ENCODE assay signal across 11 cellular contexts in genomic region chr4:26204911-26205368, GRCh38.
DNase-seq lines count a peak whose midpoint lies in the region; ATAC-seq and TF ChIP-seq lines count a peak whose summit lies in the region.
"Had no signal": no experiment of that assay in that cellular context is flagged by ENCODE, and none has a peak within 500 bp of the region (broad histone marks: within the 10 kb centered on the region; RNA-seq: fewer than 3 reads in every experiment).

No MANE protein-coding gene starts in this region.

- H3K9me3 Mint-ChIP-seq in Caco-2 (ENCODE audit: unreplicated experiment): no peaks in the 10 kb centered on the region
- H3K9me3 Mint-ChIP-seq: dendritic cell treated with granulocyte-macrophage colony-stimulating factor and Interleukin-4, amounts not matched to agents 40 ng/mL and 50 ng/mL, for 4 days had no signal

- peak overlapping the region; percentile 42 to 75 (median 54) for H3K27ac ChIP-seq in body of pancreas

- no peaks in the 10 kb centered on the region for H3K36me3 Mint-ChIP-seq in Caco-2 (ENCODE audit: insufficient read depth, unreplicated experiment)

- no peaks in the 10 kb centered on the region for H3K27me3 ChIP-seq in body of pancreas
- H3K27me3 ChIP-seq in Caco-2 (replicated peaks; ENCODE audit: control insufficient read depth, insufficient read depth, low read length): no peaks in the 10 kb centered on the region

- no TSS peak for BruUV-seq in Caco-2 (replicated peaks; lab: Mats Ljungman, UMichigan)

- TF ChIP-seq POLR2A in body of pancreas (IDR thresholded peaks at IDR 0.05): peak in 1 of 3 donors; percentile 20

- WGBS in body of pancreas, 2 donors: 14 to 15% methylated on average over 7 of the region's 7 CpGs

- peak in 4 of 7 experiments; percentile 47 to 61 (median 58) for TF ChIP-seq CTCF in body of pancreas (IDR thresholded peaks at IDR 0.05)
- no peak for TF ChIP-seq CTCF in mucosa of descending colon (IDR thresholded peaks at IDR 0.05)
- TF ChIP-seq CTCF in Caco-2 (IDR thresholded peaks at IDR 0.05; ENCODE audit: insufficient read depth in 1 of 2, low read depth in 1 of 2, low read length in 1 of 2, severe bottlenecking in 1 of 2, unreplicated experiment in 1 of 2): no peak

- intact Hi-C loops in body of pancreas (cut with DNase I): no loop called here
- intact Hi-C loops in mucosa of descending colon (cut with DNase I, micrococcal nuclease): no loop called here
- intact Hi-C loops in Caco-2 (cut with micrococcal nuclease; ENCODE audit: unreplicated experiment): no loop called here

- H3K4me3 ChIP-seq in body of pancreas (no peak overlapping the region), mucosa of descending colon (no peak overlapping the region), Caco-2 (ENCODE audit: low read depth, low read length) (no peak overlapping the region)

- POLR2A ChIA-PET in Caco-2 (lab: Charles Lee): no interaction called here

- H3K36me3 ChIP-seq in body of pancreas (replicated peaks in 1 of 2; ENCODE audit: insufficient read depth in 1 of 2, low read depth in 2 of 2) (no peaks in the 10 kb centered on the region), mucosa of descending colon (ENCODE audit: low read depth) (no peaks in the 10 kb centered on the region), Caco-2 (ENCODE audit: control insufficient read depth, insufficient read depth, low read length) (no peaks in the 10 kb centered on the region)

- CTCF ChIA-PET in Caco-2 (lab: Charles Lee): no interaction called here

- H3K27ac Mint-ChIP-seq in Caco-2 (ENCODE audit: unreplicated experiment): no peak overlapping the region
- H3K27ac Mint-ChIP-seq: dendritic cell treated with granulocyte-macrophage colony-stimulating factor and Interleukin-4, amounts not matched to agents 40 ng/mL and 50 ng/mL, for 4 days had no signal

- ATAC-seq in body of pancreas (peak; percentile 96), mucosa of descending colon (peak; percentile 26), HG02938 (IDR thresholded peaks at IDR 0.05; ENCODE audit: unreplicated experiment) (no peak)

- H3K4me3 Mint-ChIP-seq in Caco-2 (ENCODE audit: unreplicated experiment): no peak overlapping the region
- H3K4me3 Mint-ChIP-seq: dendritic cell treated with granulocyte-macrophage colony-stimulating factor and Interleukin-4, amounts not matched to agents 40 ng/mL and 50 ng/mL, for 4 days had no signal

- H3K4me1 Mint-ChIP-seq in Caco-2 (ENCODE audit: low read depth, unreplicated experiment): no peaks in the 10 kb centered on the region

- DNase-seq in COLO668 (lab: John Stamatoyannopoulos, UW; ENCODE audit: unreplicated experiment): peak; percentile 11
- DNase-seq in NCI-H1105 (lab: John Stamatoyannopoulos, UW): peak; percentile 3
- peak; percentile 96 to 98 (median 98) for DNase-seq in body of pancreas
- no peak for DNase-seq in mucosa of descending colon
- DNase-seq in Caco-2: no peak
- DNase-seq in GOT3 (lab: John Stamatoyannopoulos, UW): no peak
- DNase-seq in COLO829 (ENCODE audit: low spot score): no peak
- DNase-seq: MM.1S, retina had no signal

- H3K4me1 ChIP-seq in body of pancreas (peaks cover 34% of the 10 kb centered on the region), mucosa of descending colon (ENCODE audit: low read depth) (no peaks in the 10 kb centered on the region), Caco-2 (no peaks in the 10 kb centered on the region)

- H3K27me3 Mint-ChIP-seq in Caco-2 (ENCODE audit: insufficient read depth, unreplicated experiment): peaks cover 20% of the 10 kb centered on the region

- H3K9me3 ChIP-seq in body of pancreas (no peaks in the 10 kb centered on the region), mucosa of descending colon (no peaks in the 10 kb centered on the region), Caco-2 (no peaks in the 10 kb centered on the region)

Comparison
In these comparisons a context has a peak if more than half of its experiments do, and no peak if none do; other contexts are left out.
1. DNase-seq: peak in COLO668 (single experiment), NCI-H1105 (single experiment) and body of pancreas (4 of 4); none in mucosa of descending colon (0 of 3), Caco-2 (0 of 2), GOT3 (single experiment) and COLO829 (single experiment).
2. CTCF ChIP-seq: peak in body of pancreas (4 of 7); none in mucosa of descending colon (single experiment) and Caco-2 (0 of 2).